In the genomic region with DNA sequence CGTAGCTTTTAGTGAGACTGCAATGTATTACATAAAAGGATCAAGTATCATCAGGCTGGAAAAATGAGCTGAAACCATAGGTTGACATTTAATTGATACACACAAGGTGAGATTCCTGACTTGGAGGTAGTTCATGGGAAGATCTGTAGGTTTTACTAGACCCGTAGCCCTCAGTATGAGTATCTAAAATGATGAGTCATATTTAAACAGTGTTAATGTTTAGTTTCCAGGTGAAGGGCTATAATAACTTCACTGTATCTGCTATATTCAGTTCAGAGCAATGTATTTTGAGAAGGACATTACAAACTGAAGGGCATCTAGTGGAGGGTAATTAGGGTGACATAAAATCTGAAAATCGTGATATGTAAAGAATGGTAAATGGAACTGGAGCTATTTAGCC, we compare ENCODE assay signal across 17 cellular contexts. TPM values are rescaled to one million over a fixed set of nuclear protein-coding genes. Genes with fewer than 3 reads are reported as not detected.
DNase-seq lines count a peak whose midpoint lies in the region; ATAC-seq lines count a peak whose summit lies in the region.
"Had no signal": no experiment of that assay in that cellular context is flagged by ENCODE, and none has a peak within 500 bp of the region (broad histone marks: within the 10 kb centered on the region; RNA-seq: fewer than 3 reads in every experiment).

No MANE protein-coding gene starts in this region.

- peak overlapping the region; percentile 71 for H3K4me3 ChIP-seq in CD4-positive, CD25-positive, alpha-beta regulatory T cell (ENCODE audit: low read depth, low read length)
- H3K4me3 ChIP-seq: MG63, ovary had no signal

- DNase-seq in CD4-positive, CD25-positive, alpha-beta regulatory T cell = peak in 1 of 3 donors; percentile 26
- no peak for DNase-seq in effector memory CD8-positive, alpha-beta T cell
- no peak for DNase-seq in superior temporal gyrus (ENCODE audit: extremely low spot score)
- DNase-seq in stimulated activated CD4-positive, alpha-beta T cell treated with anti-CD3 and anti-CD28 coated beads, Interleukin-15, amount 100 ng/mL, for 24 hours = no peak
- DNase-seq: activated CD4-positive, CD25-positive, alpha-beta regulatory T cell treated with anti-CD3 and anti-CD28 coated beads, Interleukin-2, amount 50 U/mL, for 72 hours; activated naive CD4-positive, alpha-beta T cell treated with Interleukin-2 at 50 U/mL for 16 hours; cortex of kidney; MG63; ovary; RPMI8226; stimulated activated CD4-positive, alpha-beta T cell treated with anti-CD3 and anti-CD28 coated beads, Interleukin-2, amount 100 ng/mL, for 24 hours had no signal

- H3K9me3 ChIP-seq in CD4-positive, CD25-positive, alpha-beta regulatory T cell (ENCODE audit: control insufficient read depth in 2 of 2, low read length in 2 of 2) = no peaks in the 10 kb centered on the region
- H3K9me3 ChIP-seq: MG63, ovary had no signal

- no peaks in the 10 kb centered on the region for H3K9me3 Mint-ChIP-seq in CD4-positive, CD25-positive, alpha-beta regulatory T cell
- H3K9me3 Mint-ChIP-seq in activated T-helper 17 cell treated with anti-CD3 and anti-CD28 coated beads, Interleukin-2, amount 50 U/mL, for 72 hours = peaks cover 4% of the 10 kb centered on the region
- no peaks in the 10 kb centered on the region for H3K9me3 Mint-ChIP-seq in effector memory CD8-positive, alpha-beta T cell

- no peaks in the 10 kb centered on the region for H3K36me3 ChIP-seq in CD4-positive, CD25-positive, alpha-beta regulatory T cell (ENCODE audit: control insufficient read depth, insufficient read depth, low read length)
- H3K36me3 ChIP-seq: MG63, ovary had no signal

- peaks cover 4% of the 10 kb centered on the region for H3K36me3 Mint-ChIP-seq in CD4-positive, CD25-positive, alpha-beta regulatory T cell
- H3K36me3 Mint-ChIP-seq in activated T-helper 17 cell treated with anti-CD3 and anti-CD28 coated beads, Interleukin-2, amount 50 U/mL, for 72 hours (ENCODE audit: low read depth) = no peaks in the 10 kb centered on the region
- peaks cover 3% of the 10 kb centered on the region for H3K36me3 Mint-ChIP-seq in effector memory CD8-positive, alpha-beta T cell (ENCODE audit: insufficient read depth)

- H3K4me1 ChIP-seq in CD4-positive, CD25-positive, alpha-beta regulatory T cell (ENCODE audit: control insufficient read depth, insufficient read depth, low read length, poor library complexity, severe bottlenecking) = peaks cover 35% of the 10 kb centered on the region

- peak overlapping the region; percentile 48 for H3K27ac ChIP-seq in CD4-positive, CD25-positive, alpha-beta regulatory T cell (ENCODE audit: insufficient read depth, low read length, poor library complexity, severe bottlenecking)
- H3K27ac ChIP-seq: ovary had no signal

- H3K4me3 Mint-ChIP-seq in CD4-positive, CD25-positive, alpha-beta regulatory T cell = peak overlapping the region; percentile 14 to 53 (median 25)
- no peak overlapping the region for H3K4me3 Mint-ChIP-seq in activated T-helper 17 cell treated with anti-CD3 and anti-CD28 coated beads, Interleukin-2, amount 50 U/mL, for 72 hours
- H3K4me3 Mint-ChIP-seq in effector memory CD8-positive, alpha-beta T cell = no peak overlapping the region

- H3K27ac Mint-ChIP-seq in CD4-positive, CD25-positive, alpha-beta regulatory T cell = peak overlapping the region in 1 of 3 donors; percentile 87
- H3K27ac Mint-ChIP-seq in activated T-helper 17 cell treated with anti-CD3 and anti-CD28 coated beads, Interleukin-2, amount 50 U/mL, for 72 hours = no peak overlapping the region
- no peak overlapping the region for H3K27ac Mint-ChIP-seq in effector memory CD8-positive, alpha-beta T cell

- H3K27me3 Mint-ChIP-seq in CD4-positive, CD25-positive, alpha-beta regulatory T cell = no peaks in the 10 kb centered on the region
- peaks cover 7% of the 10 kb centered on the region for H3K27me3 Mint-ChIP-seq in activated T-helper 17 cell treated with anti-CD3 and anti-CD28 coated beads, Interleukin-2, amount 50 U/mL, for 72 hours
- H3K27me3 Mint-ChIP-seq in effector memory CD8-positive, alpha-beta T cell = peaks cover 0 to 26% of the 10 kb centered on the region in 2 donors

- H3K27me3 ChIP-seq in CD4-positive, CD25-positive, alpha-beta regulatory T cell (ENCODE audit: control insufficient read depth, insufficient read depth, low read length) = no peaks in the 10 kb centered on the region
- H3K27me3 ChIP-seq: MG63, ovary had no signal

- H3K4me1 Mint-ChIP-seq in CD4-positive, CD25-positive, alpha-beta regulatory T cell = peaks cover 6 to 66% (median 49%) of the 10 kb centered on the region in 4 donors
- H3K4me1 Mint-ChIP-seq in activated T-helper 17 cell treated with anti-CD3 and anti-CD28 coated beads, Interleukin-2, amount 50 U/mL, for 72 hours = peaks cover 4% of the 10 kb centered on the region
- peaks cover 0 to 8% of the 10 kb centered on the region in 2 donors for H3K4me1 Mint-ChIP-seq in effector memory CD8-positive, alpha-beta T cell (ENCODE audit: low read depth in 2 of 2)

- no peak for ATAC-seq in CD4-positive, CD25-positive, alpha-beta regulatory T cell (ENCODE audit: low read depth in 2 of 2)
- peak; percentile 37 for ATAC-seq in GM19035 (IDR thresholded peaks at IDR 0.05; ENCODE audit: unreplicated experiment)
- ATAC-seq in HG02973 (IDR thresholded peaks at IDR 0.05; ENCODE audit: unreplicated experiment) = peak; percentile 43
- ATAC-seq in activated T-helper 17 cell treated with anti-CD3 and anti-CD28 coated beads, Interleukin-2, amount 50 U/mL, for 72 hours (replicated peaks) = peak; percentile 47
- no peak for ATAC-seq in effector memory CD8-positive, alpha-beta T cell (replicated peaks)
- no peak for ATAC-seq in GM19324 (IDR thresholded peaks at IDR 0.05; ENCODE audit: low FRiP score, unreplicated experiment)
- ATAC-seq: left lobe of liver had no signal

RNA-seq across cellular contexts. Expression of a gene that starts 35.0 kb away (rescaled TPM):
- 49.4 TPM for total RNA-seq in CD4-positive, CD25-positive, alpha-beta regulatory T cell
- polyA plus RNA-seq in CD4-positive, CD25-positive, alpha-beta regulatory T cell = 10 to 100 TPM in 3 of 4 donors, 1 to 10 TPM in 1; 3.5 to 38.3 (median 17.9) TPM
- total RNA-seq in activated T-helper 17 cell treated with anti-CD3 and anti-CD28 coated beads, Interleukin-2, amount 50 U/mL, for 72 hours = 10 to 100 TPM in 1 of 2 donors, 1 to 10 TPM in 1; 4.5 to 36.3 TPM
- total RNA-seq: G401 had no signal

Comparison
In these comparisons a context has a peak if more than half of its experiments do, and no peak if none do; other contexts are left out.
1. ATAC-seq: peak in GM19035 (single experiment), HG02973 (single experiment) and activated T-helper 17 cell treated with anti-CD3 and anti-CD28 coated beads, Interleukin-2, amount 50 U/mL, for 72 hours (single experiment); none in CD4-positive, CD25-positive, alpha-beta regulatory T cell (0 of 2), effector memory CD8-positive, alpha-beta T cell (single experiment) and GM19324 (single experiment).
2. H3K4me3 Mint-ChIP-seq: peak in CD4-positive, CD25-positive, alpha-beta regulatory T cell (4 of 4); none in activated T-helper 17 cell treated with anti-CD3 and anti-CD28 coated beads, Interleukin-2, amount 50 U/mL, for 72 hours (single experiment) and effector memory CD8-positive, alpha-beta T cell (0 of 2).